ENCODE assay signal across 20 cellular contexts in the genomic region with DNA sequence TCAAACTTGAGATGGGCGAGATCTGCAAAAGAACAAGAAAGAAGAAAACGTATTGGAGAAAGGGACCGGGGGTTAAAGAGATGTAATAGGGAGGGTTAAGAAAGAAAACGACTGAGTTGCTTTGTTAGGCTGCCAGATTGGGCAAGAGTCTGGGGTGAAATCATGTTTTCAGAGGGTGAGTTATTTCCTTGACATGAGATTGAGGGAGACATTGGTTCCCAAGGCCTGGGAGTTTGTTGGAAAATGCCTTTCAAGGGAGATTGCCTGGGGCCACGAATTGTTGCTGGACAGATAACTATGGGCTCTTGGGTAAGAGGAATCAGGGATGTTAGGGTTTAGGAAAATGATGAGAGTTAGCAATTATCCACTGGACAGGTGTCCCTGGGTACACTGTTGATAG. TPM values are rescaled to one million over a fixed set of nuclear protein-coding genes. Genes with fewer than 3 reads are reported as not detected.
DNase-seq lines count a peak whose midpoint lies in the region; ATAC-seq and TF ChIP-seq lines count a peak whose summit lies in the region.
"Had no signal": no experiment of that assay in that cellular context is flagged by ENCODE, and none has a peak within 500 bp of the region (broad histone marks: within the 10 kb centered on the region; RNA-seq: fewer than 3 reads in every experiment).

No MANE protein-coding gene starts in this region.

- no peaks in the 10 kb centered on the region for H3K9me3 Mint-ChIP-seq in brain
- no peaks in the 10 kb centered on the region for H3K9me3 Mint-ChIP-seq in stimulated activated memory B cell treated with anti-CD40 and anti-IgM and Interleukin-4, amounts not matched to agents 10 μg/mL and 1 μg/mL and 100 μg/mL, for 72 hours
- H3K9me3 Mint-ChIP-seq: activated T-helper 2 cell treated with anti-CD3 and anti-CD28 coated beads, Interferon-gamma antibody, Interleukin-2, Interleukin-4, amounts not matched to agents 10 μg/mL and 5 μg/mL and 100 μg/mL, durations not matched to agents 14 hours and 24 hours and 36 hours had no signal

- H3K9me3 ChIP-seq in HUES48 (ENCODE audit: control insufficient read depth, insufficient read depth, low read length) (no peaks in the 10 kb centered on the region), iPS-18a (ENCODE audit: control insufficient read depth, low read depth, low read length) (no peaks in the 10 kb centered on the region)
- H3K9me3 ChIP-seq: BLaER1 treated with 17β-estradiol and CSF1 and Interleukin-3, amounts not matched to agents 10 nM and 100 nM; right lobe of liver had no signal

- H3K27me3 ChIP-seq in HUES48 (ENCODE audit: control insufficient read depth, insufficient read depth, low read length) (peaks cover 18% of the 10 kb centered on the region), iPS-18a (ENCODE audit: control insufficient read depth, insufficient read depth, low read length) (no peaks in the 10 kb centered on the region)

- H3K4me1 ChIP-seq in HUES48 (ENCODE audit: control insufficient read depth, insufficient read depth, low read length) = peaks cover 11% of the 10 kb centered on the region
- H3K4me1 ChIP-seq in iPS-18a (ENCODE audit: control insufficient read depth, low read depth, low read length) = peaks cover 5% of the 10 kb centered on the region
- H3K4me1 ChIP-seq: BLaER1 treated with 17β-estradiol and CSF1 and Interleukin-3, amounts not matched to agents 10 nM and 100 nM; right lobe of liver had no signal

- peak overlapping the region in 4 of 5 experiments; percentile 10 to 80 (median 37) for H3K27ac Mint-ChIP-seq in brain
- H3K27ac Mint-ChIP-seq in stimulated activated memory B cell treated with anti-CD40 and anti-IgM and Interleukin-4, amounts not matched to agents 10 μg/mL and 1 μg/mL and 100 μg/mL, for 72 hours = no peak overlapping the region
- H3K27ac Mint-ChIP-seq: activated T-helper 2 cell treated with anti-CD3 and anti-CD28 coated beads, Interferon-gamma antibody, Interleukin-2, Interleukin-4, amounts not matched to agents 10 μg/mL and 5 μg/mL and 100 μg/mL, durations not matched to agents 14 hours and 24 hours and 36 hours had no signal

- no peak for DNase-seq in ureter (ENCODE audit: low spot score)
- DNase-seq in stimulated activated naive CD4-positive, alpha-beta T cell (lab: John Stamatoyannopoulos, UW) = no peak
- DNase-seq: amniotic stem cell; DMS 273 treated with DMSO at 0.1 percent for 48 hours; NCI-H1048; NCI-H774; right lobe of liver; stimulated activated CD4-positive, alpha-beta T cell treated with anti-CD3 and anti-CD28 coated beads, Interleukin-1b, Interleukin-23, amount 100 ng/mL, for 48 hours had no signal

- H3K36me3 ChIP-seq in HUES48 (ENCODE audit: control insufficient read depth, insufficient read depth, low read length) = no peaks in the 10 kb centered on the region
- no peaks in the 10 kb centered on the region for H3K36me3 ChIP-seq in iPS-18a (ENCODE audit: control insufficient read depth, low read depth, low read length)
- H3K36me3 ChIP-seq: BLaER1 treated with 17β-estradiol and CSF1 and Interleukin-3, amounts not matched to agents 10 nM and 100 nM; right lobe of liver had no signal

- no peak overlapping the region for H3K9ac ChIP-seq in HUES48 (ENCODE audit: low read depth, low read length)
- no peak overlapping the region for H3K9ac ChIP-seq in iPS-18a (ENCODE audit: low read length)
- H3K9ac ChIP-seq: BLaER1 treated with 17β-estradiol and CSF1 and Interleukin-3, amounts not matched to agents 10 nM and 100 nM had no signal

- peaks cover 11% of the 10 kb centered on the region for H3K27me3 Mint-ChIP-seq in brain
- H3K27me3 Mint-ChIP-seq in stimulated activated memory B cell treated with anti-CD40 and anti-IgM and Interleukin-4, amounts not matched to agents 10 μg/mL and 1 μg/mL and 100 μg/mL, for 72 hours = peaks cover 37% of the 10 kb centered on the region

- no peak overlapping the region for H3K27ac ChIP-seq in HUES48 (ENCODE audit: low read depth, low read length)
- H3K27ac ChIP-seq in iPS-18a (ENCODE audit: low read length) = no peak overlapping the region
- H3K27ac ChIP-seq: BLaER1 treated with 17β-estradiol and CSF1 and Interleukin-3, amounts not matched to agents 10 nM and 100 nM; right lobe of liver had no signal

- H3K4me1 Mint-ChIP-seq in brain = peaks cover 48% of the 10 kb centered on the region
- peaks cover 26% of the 10 kb centered on the region for H3K4me1 Mint-ChIP-seq in stimulated activated memory B cell treated with anti-CD40 and anti-IgM and Interleukin-4, amounts not matched to agents 10 μg/mL and 1 μg/mL and 100 μg/mL, for 72 hours

- TF ChIP-seq CTCF in brain (conservative IDR thresholded peaks at IDR 0.05) = no peak

- peak overlapping the region; percentile 79; the same call in 1 of the 2 replicates for H3K4me3 ChIP-seq in HUES48 (ENCODE audit: low read depth, low read length)
- H3K4me3 ChIP-seq in iPS-18a (ENCODE audit: low read length) = peak overlapping the region; percentile 90
- H3K4me3 ChIP-seq: BLaER1 treated with 17β-estradiol and CSF1 and Interleukin-3, amounts not matched to agents 10 nM and 100 nM; right lobe of liver had no signal

- ATAC-seq in stimulated activated memory B cell treated with anti-CD40 and anti-IgM and Interleukin-4, amounts not matched to agents 10 μg/mL and 1 μg/mL and 100 μg/mL, for 72 hours = no peak
- no peak for ATAC-seq in GM19324 (IDR thresholded peaks at IDR 0.05; ENCODE audit: low FRiP score, unreplicated experiment)
- ATAC-seq: activated CD4-positive, CD25-positive, alpha-beta regulatory T cell treated with anti-CD3 and anti-CD28 coated beads, Interleukin-2, amount 50 U/mL, for 24 hours; Panc1; right lobe of liver had no signal

- H3K36me3 Mint-ChIP-seq in brain = no peaks in the 10 kb centered on the region
- no peaks in the 10 kb centered on the region for H3K36me3 Mint-ChIP-seq in stimulated activated memory B cell treated with anti-CD40 and anti-IgM and Interleukin-4, amounts not matched to agents 10 μg/mL and 1 μg/mL and 100 μg/mL, for 72 hours

- H3K4me3 Mint-ChIP-seq in brain = peak overlapping the region; percentile 74 to 90 (median 80)
- H3K4me3 Mint-ChIP-seq in stimulated activated memory B cell treated with anti-CD40 and anti-IgM and Interleukin-4, amounts not matched to agents 10 μg/mL and 1 μg/mL and 100 μg/mL, for 72 hours = peak overlapping the region; percentile 25

RNA-seq across cellular contexts. Expression of a gene that starts 0.8 kb away (rescaled TPM):
- polyA plus RNA-seq in brain (ENCODE audit: insufficient read depth, low read depth, low replicate concordance) = 86.2 TPM
- total RNA-seq in ureter = 4.2 TPM
- total RNA-seq: activated T-helper 2 cell treated with anti-CD3 and anti-CD28 coated beads, Interferon-gamma antibody, Interleukin-2, Interleukin-4, amounts not matched to agents 10 μg/mL and 5 μg/mL and 100 μg/mL, durations not matched to agents 14 hours and 24 hours and 36 hours; T-helper 1 cell treated with Interleukin-12 subunit alpha and Interleukin-12 subunit beta and Interleukin-4 antibody, amounts not matched to agents 30 ng/mL and 1 ng/mL, for 36 hours had no signal
- polyA plus RNA-seq: keratinocyte had no signal

RNA-seq across cellular contexts. Expression of a gene that starts 34.0 kb away (rescaled TPM):
- polyA plus RNA-seq in brain (ENCODE audit: insufficient read depth, low read depth, low replicate concordance) = 10.7 TPM
- total RNA-seq in ureter = 164 TPM
- total RNA-seq: activated T-helper 2 cell treated with anti-CD3 and anti-CD28 coated beads, Interferon-gamma antibody, Interleukin-2, Interleukin-4, amounts not matched to agents 10 μg/mL and 5 μg/mL and 100 μg/mL, durations not matched to agents 14 hours and 24 hours and 36 hours; chondrocyte; T-helper 1 cell treated with Interleukin-12 subunit alpha and Interleukin-12 subunit beta and Interleukin-4 antibody, amounts not matched to agents 30 ng/mL and 1 ng/mL, for 36 hours had no signal
- polyA plus RNA-seq: keratinocyte had no signal
